ENCODE assay signal across 11 cellular contexts in genomic region chr6:141989706-141989959, GRCh38.
"Had no signal": no experiment of that assay in that cellular context is flagged by ENCODE, and none has a peak within 500 bp of the region (broad histone marks: within the 10 kb centered on the region; RNA-seq: fewer than 3 reads in every experiment).

No MANE protein-coding gene starts in this region.

- H3K36me3 Mint-ChIP-seq: activated naive CD8-positive, alpha-beta T cell had no signal

- H3K27ac Mint-ChIP-seq: activated B cell treated with CpG ODN at 0.5 μM for 24 hours; activated naive CD8-positive, alpha-beta T cell; nephron had no signal

- H3K9me3 Mint-ChIP-seq: activated B cell treated with CpG ODN at 0.5 μM for 24 hours had no signal

- H3K27me3 ChIP-seq: body of pancreas, hepatocyte, sigmoid colon, stomach, testis, upper lobe of left lung had no signal

- H2AFZ ChIP-seq: hepatocyte had no signal

- H3K27me3 Mint-ChIP-seq: activated B cell treated with CpG ODN at 0.5 μM for 24 hours had no signal

- H3K4me1 ChIP-seq: sigmoid colon, stomach, testis, upper lobe of left lung had no signal

- H3K4me1 Mint-ChIP-seq: activated B cell treated with CpG ODN at 0.5 μM for 24 hours, nephron had no signal

- H3K4me2 ChIP-seq: hepatocyte had no signal

- H3K9me3 ChIP-seq: body of pancreas, sigmoid colon, testis, upper lobe of left lung had no signal

- H3K4me3 Mint-ChIP-seq: activated B cell treated with CpG ODN at 0.5 μM for 24 hours; activated naive CD8-positive, alpha-beta T cell; nephron had no signal

- H3K36me3 ChIP-seq: sigmoid colon, stomach, upper lobe of left lung had no signal

- H3K4me3 ChIP-seq: body of pancreas, hepatocyte, sigmoid colon, stomach, testis, upper lobe of left lung had no signal

- DNase-seq: activated B cell treated with CpG ODN at 0.5 μM for 24 hours, activated gamma-delta T cell treated with Interleukin-2 at 50 U/mL for 16 hours, left ventricle myocardium superior, sigmoid colon, stomach, upper lobe of left lung had no signal

- H3K79me2 ChIP-seq: hepatocyte had no signal

- ATAC-seq: left ventricle myocardium superior had no signal

- H3K27ac ChIP-seq: body of pancreas, hepatocyte, sigmoid colon, stomach, testis, upper lobe of left lung had no signal
